26 cellular contexts compared by ENCODE assay signal in the genomic region with DNA sequence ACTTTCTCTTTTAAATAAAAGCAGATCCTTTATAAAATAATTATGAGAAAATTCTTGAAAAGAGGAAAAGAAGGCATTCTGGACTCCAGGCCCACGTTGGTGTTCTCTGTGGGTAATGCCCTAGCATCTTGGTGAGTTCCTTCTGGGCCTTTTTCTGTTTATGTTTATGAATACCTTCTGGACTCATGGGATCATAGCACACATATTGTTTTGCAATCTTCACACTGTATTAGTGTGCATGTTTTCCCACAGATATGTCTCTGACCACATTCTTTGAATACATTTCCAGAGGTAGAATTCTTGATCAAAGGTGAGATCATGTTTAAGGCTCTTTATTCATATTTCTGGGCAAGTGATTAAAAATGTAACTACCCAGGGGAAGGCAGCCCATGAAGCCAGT. TPM values are rescaled to one million over a fixed set of nuclear protein-coding genes. Genes with fewer than 3 reads are reported as not detected.
"Had no signal": no experiment of that assay in that cellular context is flagged by ENCODE, and none has a peak within 500 bp of the region (broad histone marks: within the 10 kb centered on the region; RNA-seq: fewer than 3 reads in every experiment).

No MANE protein-coding gene starts in this region.

- H3K9me3 ChIP-seq: ascending aorta, esophagus muscularis mucosa, lower lobe of right lung, right atrium auricular region, suprapubic skin, transverse colon, vagina had no signal

- H3K4me1 ChIP-seq: ascending aorta, foreskin keratinocyte, lower lobe of right lung, right atrium auricular region, transverse colon had no signal

- H3K36me3 ChIP-seq: ascending aorta, esophagus muscularis mucosa, lower lobe of right lung, right atrium auricular region, suprapubic skin, transverse colon, vagina had no signal

- DNase-seq: activated CD4-positive, alpha-beta T cell treated with anti-CD3 and anti-CD28 coated beads, Interleukin-2, amount 10 ng/mL, durations not matched to agents 24 days and 14 days; activated CD8-positive, alpha-beta T cell treated with anti-CD3 and anti-CD28 coated beads, Interleukin-2, amount 10 ng/mL, durations not matched to agents 7 days and 5 days; activated naive CD4-positive, alpha-beta T cell treated with anti-CD3 and anti-CD28 coated beads for 36 hours; activated T-cell treated with anti-CD3 and anti-CD28 coated beads, Interleukin-2, amount 50 U/mL, for 24 hours; cerebellar nuclear complex; dermis blood vessel endothelial cell; effector memory CD4-positive, alpha-beta T cell; left colon; lower lobe of right lung; nephron progenitor cell; nucleus accumbens; T-helper 1 cell; T-helper 9 cell; transverse colon had no signal

- H3K4me2 ChIP-seq: hepatocyte had no signal

- H3K27ac ChIP-seq: esophagus muscularis mucosa, foreskin keratinocyte, hepatocyte, lower lobe of right lung, right atrium auricular region, transverse colon, vagina had no signal

- H3K4me1 Mint-ChIP-seq: activated CD4-positive, alpha-beta T cell treated with anti-CD3 and anti-CD28 coated beads, Interleukin-2, amount 10 ng/mL, durations not matched to agents 24 days and 14 days had no signal

- H3K9me3 Mint-ChIP-seq: activated CD4-positive, alpha-beta T cell treated with anti-CD3 and anti-CD28 coated beads, Interleukin-2, amount 10 ng/mL, durations not matched to agents 24 days and 14 days; activated naive CD4-positive, alpha-beta T cell treated with anti-CD3 and anti-CD28 coated beads for 36 hours; activated T-cell treated with anti-CD3 and anti-CD28 coated beads, Interleukin-2, amount 50 U/mL, for 24 hours; activated T-helper 2 cell treated with anti-CD3 and anti-CD28 coated beads, Interferon-gamma antibody, Interleukin-2, Interleukin-4, amounts not matched to agents 10 μg/mL and 5 μg/mL and 100 μg/mL, durations not matched to agents 14 hours and 24 hours and 36 hours; stimulated activated naive CD8-positive, alpha-beta T cell treated with anti-CD3 and anti-CD28 coated beads, Interleukin-15, Interleukin-2, amounts not matched to agents 100 ng/mL and 50 ng/mL, for 24 hours had no signal

- ATAC-seq: activated CD8-positive, alpha-beta T cell treated with anti-CD3 and anti-CD28 coated beads, Interleukin-2, amount 10 ng/mL, durations not matched to agents 7 days and 5 days; foreskin keratinocyte; left colon had no signal

- H3K27me3 ChIP-seq: ascending aorta, esophagus muscularis mucosa, right atrium auricular region, suprapubic skin, transverse colon, vagina had no signal

- H3K4me3 Mint-ChIP-seq: activated CD4-positive, alpha-beta T cell treated with anti-CD3 and anti-CD28 coated beads, Interleukin-2, amount 10 ng/mL, durations not matched to agents 24 days and 14 days; activated CD8-positive, alpha-beta T cell treated with anti-CD3 and anti-CD28 coated beads, Interleukin-2, amount 10 ng/mL, durations not matched to agents 7 days and 5 days; activated naive CD4-positive, alpha-beta T cell treated with anti-CD3 and anti-CD28 coated beads for 36 hours; activated T-cell treated with anti-CD3 and anti-CD28 coated beads, Interleukin-2, amount 50 U/mL, for 24 hours; nephron progenitor cell; stimulated activated naive CD8-positive, alpha-beta T cell treated with anti-CD3 and anti-CD28 coated beads, Interleukin-15, Interleukin-2, amounts not matched to agents 100 ng/mL and 50 ng/mL, for 24 hours had no signal

- H3K4me3 ChIP-seq: ascending aorta, esophagus muscularis mucosa, hepatocyte, lower lobe of right lung, right atrium auricular region, skin epidermis, suprapubic skin, transverse colon, vagina had no signal

- H3K27me3 Mint-ChIP-seq: activated T-cell treated with anti-CD3 and anti-CD28 coated beads, Interleukin-2, amount 50 U/mL, for 24 hours had no signal

- H2AFZ ChIP-seq: hepatocyte had no signal

- H3K27ac Mint-ChIP-seq: activated CD4-positive, alpha-beta T cell treated with anti-CD3 and anti-CD28 coated beads, Interleukin-2, amount 10 ng/mL, durations not matched to agents 24 days and 14 days; activated CD8-positive, alpha-beta T cell treated with anti-CD3 and anti-CD28 coated beads, Interleukin-2, amount 10 ng/mL, durations not matched to agents 7 days and 5 days; activated naive CD4-positive, alpha-beta T cell treated with anti-CD3 and anti-CD28 coated beads for 36 hours; activated T-cell treated with anti-CD3 and anti-CD28 coated beads, Interleukin-2, amount 50 U/mL, for 24 hours; activated T-helper 2 cell treated with anti-CD3 and anti-CD28 coated beads, Interferon-gamma antibody, Interleukin-2, Interleukin-4, amounts not matched to agents 10 μg/mL and 5 μg/mL and 100 μg/mL, durations not matched to agents 14 hours and 24 hours and 36 hours; nephron progenitor cell; progenitor cell of endocrine pancreas; stimulated activated naive CD8-positive, alpha-beta T cell treated with anti-CD3 and anti-CD28 coated beads, Interleukin-15, Interleukin-2, amounts not matched to agents 100 ng/mL and 50 ng/mL, for 24 hours had no signal

RNA-seq across cellular contexts. Expression of a gene that starts 15.9 kb away (rescaled TPM):
- total RNA-seq: activated naive CD4-positive, alpha-beta T cell treated with anti-CD3 and anti-CD28 coated beads for 36 hours; foreskin keratinocyte had no signal
- polyA plus RNA-seq: endothelial cell of umbilical vein had no signal
